In genomic region chr11:30365793-30366517, GRCh38 we compare ENCODE assay signal across 31 cellular contexts. TPM values are rescaled to one million over a fixed set of nuclear protein-coding genes. Genes with fewer than 3 reads are reported as not detected.
DNase-seq lines count a peak whose midpoint lies in the region; ATAC-seq, FAIRE-seq and TF ChIP-seq lines count a peak whose summit lies in the region.
"Had no signal": no experiment of that assay in that cellular context is flagged by ENCODE, and none has a peak within 500 bp of the region (broad histone marks: within the 10 kb centered on the region; RNA-seq: fewer than 3 reads in every experiment).

No MANE protein-coding gene starts in this region.

- H3K4me3 Mint-ChIP-seq in T-helper 2 cell treated with Interferon-gamma antibody and Interleukin-4, amounts not matched to agents 5 μg/mL and 100 μg/mL, for 36 hours, result no peak overlapping the region
- H3K4me3 Mint-ChIP-seq: activated CD4-positive, alpha-beta memory T cell treated with anti-CD3 and anti-CD28 coated beads for 36 hours; activated naive CD4-positive, alpha-beta T cell treated with anti-CD3 and anti-CD28 coated beads, Interleukin-2, amount 10 ng/mL, durations not matched to agents 7 days and 5 days; H9; naive thymus-derived CD4-positive, alpha-beta T cell had no signal

- H3K9me3 Mint-ChIP-seq in T-helper 2 cell treated with Interferon-gamma antibody and Interleukin-4, amounts not matched to agents 5 μg/mL and 100 μg/mL, for 36 hours, result no peaks in the 10 kb centered on the region
- H3K9me3 Mint-ChIP-seq: activated CD4-positive, alpha-beta memory T cell treated with anti-CD3 and anti-CD28 coated beads for 36 hours; activated naive CD4-positive, alpha-beta T cell treated with anti-CD3 and anti-CD28 coated beads, Interleukin-2, amount 10 ng/mL, durations not matched to agents 7 days and 5 days had no signal

- H3K4me1 Mint-ChIP-seq in T-helper 2 cell treated with Interferon-gamma antibody and Interleukin-4, amounts not matched to agents 5 μg/mL and 100 μg/mL, for 36 hours (ENCODE audit: low read depth), result no peaks in the 10 kb centered on the region
- H3K4me1 Mint-ChIP-seq: activated naive CD4-positive, alpha-beta T cell treated with anti-CD3 and anti-CD28 coated beads, Interleukin-2, amount 10 ng/mL, durations not matched to agents 7 days and 5 days; naive thymus-derived CD4-positive, alpha-beta T cell had no signal

- intact Hi-C loops in spleen (cut with DNase I; ENCODE audit: low total_unique reads), result no loop called here
- intact Hi-C loops in HepG2 (cut with micrococcal nuclease; ENCODE audit: unreplicated experiment), result no loop called here

- ATAC-seq in GM19438 (IDR thresholded peaks at IDR 0.05; ENCODE audit: low read depth, unreplicated experiment) (peak; percentile 62), HG02884 (IDR thresholded peaks at IDR 0.05; ENCODE audit: unreplicated experiment) (peak; percentile 78), HG03439 (IDR thresholded peaks at IDR 0.05; ENCODE audit: unreplicated experiment) (no peak), HepG2 (no peak)
- ATAC-seq: naive thymus-derived CD4-positive, alpha-beta T cell; psoas muscle; stimulated activated naive CD8-positive, alpha-beta T cell treated with anti-CD3 and anti-CD28 coated beads, Interleukin-15, Interleukin-2, amounts not matched to agents 100 U/mL and 50 U/mL, for 24 hours had no signal

- in situ Hi-C loops in HepG2 (cut with HindIII; ENCODE audit: extremely low pct_ligation_motif_present, low pct_unique_long_range_greater_than_20kb), result no loop called here

- peaks cover 32% of the 10 kb centered on the region for H3K4me1 ChIP-seq in SJCRH30
- no peaks in the 10 kb centered on the region for H3K4me1 ChIP-seq in spleen
- H3K4me1 ChIP-seq in HepG2 (ENCODE audit: insufficient read depth, low read length), result no peaks in the 10 kb centered on the region
- H3K4me1 ChIP-seq: breast epithelium, psoas muscle, sigmoid colon, vagina had no signal

- H3K27me3 ChIP-seq in SJCRH30, result no peaks in the 10 kb centered on the region
- no peaks in the 10 kb centered on the region for H3K27me3 ChIP-seq in spleen (replicated peaks in 1 of 7)
- H3K27me3 ChIP-seq in HepG2 (ENCODE audit: control insufficient read depth in 1 of 2, insufficient read depth in 2 of 2, low read length in 2 of 2), result no peaks in the 10 kb centered on the region; a peak in 2 of 5 replicates
- H3K27me3 ChIP-seq: breast epithelium, sigmoid colon, vagina had no signal

- H3K27ac ChIP-seq in SJCRH30 (peak overlapping the region; percentile 24), spleen (no peak overlapping the region), HepG2 (ENCODE audit: extremely low read length, insufficient read depth, low read length) (no peak overlapping the region)
- H3K27ac ChIP-seq: breast epithelium, KMS-11, left ventricle myocardium inferior, psoas muscle, sigmoid colon, thoracic aorta, vagina had no signal

- H3K9ac ChIP-seq in HepG2 (ENCODE audit: insufficient read depth, low read depth, low read length), result no peak overlapping the region
- H3K9ac ChIP-seq: KMS-11 had no signal

- no peaks in the 10 kb centered on the region for H3K36me3 ChIP-seq in SJCRH30
- no peaks in the 10 kb centered on the region for H3K36me3 ChIP-seq in spleen
- H3K36me3 ChIP-seq in HepG2 (replicated peaks in 1 of 2; ENCODE audit: control insufficient read depth in 1 of 2, insufficient read depth in 2 of 2, low read length in 2 of 2), result no peaks in the 10 kb centered on the region
- H3K36me3 ChIP-seq: breast epithelium, left ventricle myocardium inferior, sigmoid colon, thoracic aorta, vagina had no signal

- no peaks in the 10 kb centered on the region for H3K79me2 ChIP-seq in HepG2 (ENCODE audit: insufficient read depth, low read length)

- TF ChIP-seq EP300 in HepG2 (IDR thresholded peaks at IDR 0.05; ENCODE audit: low read depth in 2 of 2, low read length in 2 of 2) (no peak), HepG2 (CRISPR knock-in tag; IDR thresholded peaks at IDR 0.05; ENCODE audit: borderline replicate concordance) (no peak)

- H3K9me3 ChIP-seq in SJCRH30 (replicated peaks), result no peaks in the 10 kb centered on the region
- peaks cover 0 to 7% (median 0%) of the 10 kb centered on the region in 8 donors for H3K9me3 ChIP-seq in spleen
- H3K9me3 ChIP-seq in HepG2 (ENCODE audit: low read length), result no peaks in the 10 kb centered on the region
- H3K9me3 ChIP-seq: breast epithelium, left ventricle myocardium inferior, psoas muscle, sigmoid colon, thoracic aorta, vagina had no signal

- no peak for TF ChIP-seq POLR2A in GM12891 (IDR thresholded peaks at IDR 0.05; ENCODE audit: low read depth, low read length)
- no peak for TF ChIP-seq POLR2A in spleen (IDR thresholded peaks at IDR 0.05)
- no peak for TF ChIP-seq POLR2A in HepG2 (IDR thresholded peaks at IDR 0.05; ENCODE audit: insufficient read depth in 1 of 2, low read depth in 2 of 2, low read length in 2 of 2)

- H3K36me3 Mint-ChIP-seq in T-helper 2 cell treated with Interferon-gamma antibody and Interleukin-4, amounts not matched to agents 5 μg/mL and 100 μg/mL, for 36 hours (ENCODE audit: low read depth), result no peaks in the 10 kb centered on the region
- H3K36me3 Mint-ChIP-seq: activated CD4-positive, alpha-beta memory T cell treated with anti-CD3 and anti-CD28 coated beads for 36 hours; activated naive CD4-positive, alpha-beta T cell treated with anti-CD3 and anti-CD28 coated beads, Interleukin-2, amount 10 ng/mL, durations not matched to agents 7 days and 5 days; naive thymus-derived CD4-positive, alpha-beta T cell had no signal

- POLR2A ChIA-PET in HepG2 (lab: Yijun Ruan, JAX), result no interaction called here

- TF ChIP-seq CTCF in spleen (IDR thresholded peaks at IDR 0.05 in 8 of 11, conservative IDR thresholded peaks at IDR 0.05 in 3 of 11) (no peak), HepG2 (CRISPR knock-in tag; IDR thresholded peaks at IDR 0.05) (no peak)

- DNase-seq in GM12891 (ENCODE audit: insufficient read length, low spot score), result no peak
- DNase-seq in SJCRH30, result peak; percentile 17 to 70
- DNase-seq in spleen, result no peak
- DNase-seq in T-helper 2 cell treated with Interferon-gamma antibody and Interleukin-4, amounts not matched to agents 5 μg/mL and 100 μg/mL, for 36 hours (ENCODE audit: low spot score), result no peak
- DNase-seq in HepG2 (ENCODE audit: low spot score), result no peak
- DNase-seq: activated CD4-positive, alpha-beta memory T cell treated with anti-CD3 and anti-CD28 coated beads for 36 hours; activated CD8-positive, alpha-beta memory T cell treated with anti-CD3 and anti-CD28 coated beads, Interleukin-2, amount 50 U/mL, for 48 hours; activated naive CD4-positive, alpha-beta T cell treated with anti-CD3 and anti-CD28 coated beads, Interleukin-2, amount 10 ng/mL, durations not matched to agents 7 days and 5 days; H9; left ventricle myocardium inferior; naive thymus-derived CD4-positive, alpha-beta T cell; NCI-H1417 treated with DMSO at 0.1 percent for 48 hours; NCI-H2081 treated with DMSO at 0.1 percent for 48 hours; NCI-H226; NCI-H82; nucleus accumbens; psoas muscle; RPMI8226; sigmoid colon; stimulated activated CD4-positive, alpha-beta T cell treated with anti-CD3 and anti-CD28 coated beads, Interleukin-15, amount 100 ng/mL, for 24 hours; stimulated activated naive CD8-positive, alpha-beta T cell treated with anti-CD3 and anti-CD28 coated beads, Interleukin-15, Interleukin-2, amounts not matched to agents 100 U/mL and 50 U/mL, for 24 hours had no signal

- WGBS in spleen, 5 donors, result 81 to 97% (median 88%) methylated on average over 3 of the region's 3 CpGs
- WGBS in HepG2 (ENCODE audit: low lambda C conversion rate), result 51% methylated on average over 3 of the region's 3 CpGs

- no peak overlapping the region for H3K4me2 ChIP-seq in HepG2 (ENCODE audit: low read depth, low read length)
- H3K4me2 ChIP-seq: KMS-11 had no signal

- no TSS peak for BruUV-seq in HepG2 (replicated peaks; lab: Mats Ljungman, UMichigan)

- CTCF ChIA-PET in HepG2 (lab: Yijun Ruan, JAX; ENCODE audit: low intra/inter-chr PET ratio, low total read pairs), result no interaction called here

- FAIRE-seq in GM12891 (lab: Jason Lieb, UNC) (peak; percentile 72), HepG2 (lab: Jason Lieb, UNC) (no peak)
- FAIRE-seq: D721Med, islet of Langerhans, TTC549 had no signal

- no peak overlapping the region for H3K27ac Mint-ChIP-seq in T-helper 2 cell treated with Interferon-gamma antibody and Interleukin-4, amounts not matched to agents 5 μg/mL and 100 μg/mL, for 36 hours
- H3K27ac Mint-ChIP-seq: activated CD4-positive, alpha-beta memory T cell treated with anti-CD3 and anti-CD28 coated beads for 36 hours; activated naive CD4-positive, alpha-beta T cell treated with anti-CD3 and anti-CD28 coated beads, Interleukin-2, amount 10 ng/mL, durations not matched to agents 7 days and 5 days; naive thymus-derived CD4-positive, alpha-beta T cell had no signal

- H3K27me3 Mint-ChIP-seq in T-helper 2 cell treated with Interferon-gamma antibody and Interleukin-4, amounts not matched to agents 5 μg/mL and 100 μg/mL, for 36 hours (ENCODE audit: low read depth), result peaks cover 5% of the 10 kb centered on the region
- H3K27me3 Mint-ChIP-seq: activated naive CD4-positive, alpha-beta T cell treated with anti-CD3 and anti-CD28 coated beads, Interleukin-2, amount 10 ng/mL, durations not matched to agents 7 days and 5 days had no signal

- no peaks in the 10 kb centered on the region for H4K20me1 ChIP-seq in HepG2 (ENCODE audit: insufficient read depth, low read length)

- no peak for TF ChIP-seq RAD21 in HepG2 (CRISPR knock-in tag; IDR thresholded peaks at IDR 0.05)

- H2AFZ ChIP-seq in HepG2 (ENCODE audit: low read length), result no peak overlapping the region

- H3K4me3 ChIP-seq in SJCRH30 (no peak overlapping the region), spleen (no peak overlapping the region), HepG2 (replicated peaks in 1 of 3; ENCODE audit: insufficient read depth in 1 of 3, low read depth in 2 of 3, low read length in 3 of 3) (no peak overlapping the region)
- H3K4me3 ChIP-seq: breast epithelium, left ventricle myocardium inferior, psoas muscle, sigmoid colon, thoracic aorta, vagina had no signal

RNA-seq across cellular contexts. Expression of gene ARL14EP, which starts 43.1 kb away (rescaled TPM):
- 22.0 TPM for polyA plus RNA-seq in GM12891 (2012; ENCODE audit: low read depth, missing spikeins)
- 28.1 and 30.8 TPM in 2 replicates for total RNA-seq in SJCRH30 (2014; rRNA removed; shearing (Covaris generic))
- total RNA-seq in spleen (10 to 100 TPM; 28.4 to 40.3 (median 33.7) TPM), HepG2 (2016; rRNA removed; fragmentation: Illumina TruSeq; extraction: Trizol) (15.4 and 21.7 TPM in 2 replicates)
- polyA plus RNA-seq in spleen (10 to 100 TPM; 15.6 to 18.4 (median 17.6) TPM), HepG2 (2011; rRNA removed) (9.8 and 11.4 TPM in 2 replicates)
- 3.4 and 5.8 TPM in 2 replicates for total RNA-seq in HepG2 (2016; cell fraction: cytosol; rRNA removed; fragmentation: Illumina TruSeq; extraction: Trizol; ENCODE audit: low read depth)
- 14.6 and 19.6 TPM in 2 replicates for total RNA-seq in HepG2 (2016; cell fraction: insoluble cytoplasmic fraction; rRNA removed; fragmentation: Illumina TruSeq; extraction: Trizol)
- 7.0 and 8.7 TPM in 2 replicates for total RNA-seq in HepG2 (2016; cell fraction: membrane; rRNA removed; fragmentation: Illumina TruSeq; extraction: Trizol)
- 22.2 and 25.8 TPM in 2 replicates for total RNA-seq in HepG2 (2016; cell fraction: nucleus; rRNA removed; fragmentation: Illumina TruSeq; extraction: Trizol)
- 3.4 and 5.6 TPM in 2 replicates for polyA plus RNA-seq in HepG2 (2011; cell fraction: cytosol; rRNA removed)
- polyA plus RNA-seq in HepG2 (2011; cell fraction: nucleus; rRNA removed), result 3.6 and 8.6 TPM in 2 replicates
- polyA plus RNA-seq in HepG2 (2012), result 7.5 and 10.8 TPM in 2 replicates
- polyA plus RNA-seq in HepG2 (2016; cell fraction: cytosol; fragmentation: Illumina TruSeq; extraction: Trizol; ENCODE audit: low read depth), result 2.1 and 4.0 TPM in 2 replicates
- polyA plus RNA-seq in HepG2 (2016; cell fraction: insoluble cytoplasmic fraction; fragmentation: Illumina TruSeq; extraction: Trizol; ENCODE audit: low read depth), result 21.9 and 27.8 TPM in 2 replicates
- 3.0 and 3.5 TPM in 2 replicates for polyA plus RNA-seq in HepG2 (2016; cell fraction: membrane; fragmentation: Illumina TruSeq; extraction: Trizol; ENCODE audit: low read depth)
- 25.4 and 27.7 TPM in 2 replicates for polyA plus RNA-seq in HepG2 (2016; cell fraction: nucleus; fragmentation: Illumina TruSeq; extraction: Trizol; ENCODE audit: insufficient read depth, low read depth)
- 2.3 and 7.7 TPM in 2 replicates for polyA minus RNA-seq in HepG2 (2011; rRNA and poly(A)+ RNA removed; ENCODE audit: low replicate concordance)
- 3.9 and 6.4 TPM in 2 replicates for polyA minus RNA-seq in HepG2 (2011; cell fraction: cytosol; rRNA and poly(A)+ RNA removed)
- 23.8 and 28.6 TPM in 2 replicates for polyA minus RNA-seq in HepG2 (2011; cell fraction: nucleus; rRNA and poly(A)+ RNA removed)

Comparison
In these comparisons a context has a peak if more than half of its experiments do, and no peak if none do; other contexts are left out.
1. DNase-seq: peak in SJCRH30 (2 of 2); none in GM12891 (single experiment), spleen (single experiment), T-helper 2 cell treated with Interferon-gamma antibody and Interleukin-4, amounts not matched to agents 5 μg/mL and 100 μg/mL, for 36 hours (single experiment) and HepG2 (single experiment).
2. ATAC-seq: peak in GM19438 (single experiment) and HG02884 (single experiment); none in HG03439 (single experiment) and HepG2 (single experiment).